In genomic region chr12:123971449-123971769, GRCh38 we compare ENCODE assay signal across 1 cellular context.
TF ChIP-seq lines count a peak whose summit lies in the region.

No MANE protein-coding gene starts in this region.

TF ChIP-seq in H1, 55 proteins besides CTCF, POLR2A, EP300 and RAD21 (continued from another document):
- TF ChIP-seq CHD7 (IDR thresholded peaks at IDR 0.05; ENCODE audit: insufficient replicate concordance, low read length): no peak
TF ChIP-seq in H1: peak in this region for 2.
